Comparison of ENCODE assay signal across 8 cellular contexts in genomic region chr22:17083811-17084540, GRCh38. TPM values are rescaled to one million over a fixed set of nuclear protein-coding genes. Genes with fewer than 3 reads are reported as not detected.
A peak's percentile ranks its signal among the peaks of the same experiment; 100 is the strongest.
DNase-seq lines count a peak whose midpoint lies in the region; ATAC-seq and TF ChIP-seq lines count a peak whose summit lies in the region.

No MANE protein-coding gene starts in this region.

- no peaks in the 10 kb centered on the region for H3K9me3 ChIP-seq in mesodermal cell (ENCODE audit: control insufficient read depth, low read length)
- H3K9me3 ChIP-seq in vagina = no peaks in the 10 kb centered on the region

- H3K4me3 Mint-ChIP-seq in stimulated activated naive CD8-positive, alpha-beta T cell treated with anti-CD3 and anti-CD28 coated beads, Interleukin-15, Interleukin-2, amounts not matched to agents 100 ng/mL and 50 ng/mL, for 24 hours = peak overlapping the region; percentile 88
- peak overlapping the region; percentile 85 to 89 (median 87) for H3K4me3 Mint-ChIP-seq in brain

- H3K36me3 ChIP-seq in mesodermal cell (ENCODE audit: control insufficient read depth, insufficient read depth, low read length) = no peaks in the 10 kb centered on the region
- no peaks in the 10 kb centered on the region for H3K36me3 ChIP-seq in vagina

- peak overlapping the region; percentile 76 for H3K4me3 ChIP-seq in mesodermal cell (ENCODE audit: extremely low read depth, insufficient read depth, low read length, poor library complexity, severe bottlenecking)
- peak overlapping the region; percentile 85 to 91 for H3K4me3 ChIP-seq in vagina

- H3K9me3 Mint-ChIP-seq in stimulated activated naive CD8-positive, alpha-beta T cell treated with anti-CD3 and anti-CD28 coated beads, Interleukin-15, Interleukin-2, amounts not matched to agents 100 ng/mL and 50 ng/mL, for 24 hours = no peaks in the 10 kb centered on the region
- peaks cover 0 to 3% (median 0%) of the 10 kb centered on the region in 5 experiments for H3K9me3 Mint-ChIP-seq in brain

- peak overlapping the region; percentile 74 for H3K27ac Mint-ChIP-seq in stimulated activated naive CD8-positive, alpha-beta T cell treated with anti-CD3 and anti-CD28 coated beads, Interleukin-15, Interleukin-2, amounts not matched to agents 100 ng/mL and 50 ng/mL, for 24 hours
- peak overlapping the region in 4 of 5 experiments; percentile 15 to 86 (median 60) for H3K27ac Mint-ChIP-seq in brain

- H3K27me3 Mint-ChIP-seq in stimulated activated naive CD8-positive, alpha-beta T cell treated with anti-CD3 and anti-CD28 coated beads, Interleukin-15, Interleukin-2, amounts not matched to agents 100 ng/mL and 50 ng/mL, for 24 hours = no peaks in the 10 kb centered on the region
- H3K27me3 Mint-ChIP-seq in brain = peaks cover 46% of the 10 kb centered on the region

- H3K4me1 Mint-ChIP-seq in stimulated activated naive CD8-positive, alpha-beta T cell treated with anti-CD3 and anti-CD28 coated beads, Interleukin-15, Interleukin-2, amounts not matched to agents 100 ng/mL and 50 ng/mL, for 24 hours (ENCODE audit: low read depth) = peaks cover 47% of the 10 kb centered on the region
- peaks cover 33% of the 10 kb centered on the region for H3K4me1 Mint-ChIP-seq in brain

- H3K27ac ChIP-seq in mesodermal cell (ENCODE audit: low read depth, low read length, severe bottlenecking) (no peak overlapping the region), vagina (peak overlapping the region; percentile 65)

- TF ChIP-seq CTCF in brain (conservative IDR thresholded peaks at IDR 0.05) (no peak), vagina (IDR thresholded peaks at IDR 0.05) (no peak)

- ATAC-seq in stimulated activated naive CD8-positive, alpha-beta T cell treated with anti-CD3 and anti-CD28 coated beads, Interleukin-15, Interleukin-2, amounts not matched to agents 100 U/mL and 50 U/mL, for 24 hours = no peak
- ATAC-seq in HG03039 (IDR thresholded peaks at IDR 0.05; ENCODE audit: unreplicated experiment) = no peak

- H3K4me1 ChIP-seq in mesodermal cell (ENCODE audit: control insufficient read depth, insufficient read depth, low read length, poor library complexity, severe bottlenecking) (no peaks in the 10 kb centered on the region), vagina (peaks cover 27% of the 10 kb centered on the region)

- intact Hi-C loops in vagina (cut with DNase I) = no loop called here

- peaks cover 4% of the 10 kb centered on the region for H3K36me3 Mint-ChIP-seq in stimulated activated naive CD8-positive, alpha-beta T cell treated with anti-CD3 and anti-CD28 coated beads, Interleukin-15, Interleukin-2, amounts not matched to agents 100 ng/mL and 50 ng/mL, for 24 hours (ENCODE audit: low read depth)
- no peaks in the 10 kb centered on the region for H3K36me3 Mint-ChIP-seq in brain

- 91 to 93% methylated on average over 27 to 33 of the region's 34 CpGs for WGBS in mesodermal cell (ENCODE audit: insufficient coverage in 2 of 2), 2 experiments

- no peaks in the 10 kb centered on the region for H3K27me3 ChIP-seq in vagina

- no peak for TF ChIP-seq POLR2A in vagina (IDR thresholded peaks at IDR 0.05)

- no peak for DNase-seq in stimulated activated naive CD8-positive, alpha-beta T cell treated with anti-CD3 and anti-CD28 coated beads, Interleukin-15, Interleukin-2, amounts not matched to agents 100 U/mL and 50 U/mL, for 24 hours
- DNase-seq in vagina (ENCODE audit: extremely low spot score in 2 of 2) (no peak), germinal center (ENCODE audit: low spot score) (no peak)
- DNase-seq in stimulated activated CD4-positive, alpha-beta T cell treated with anti-CD3 and anti-CD28 coated beads, Interleukin-15, amount 100 ng/mL, for 24 hours = no peak

RNA-seq across cellular contexts. Expression of gene IL17RA, which starts 0.8 kb away (rescaled TPM):
- 5.0 TPM for polyA plus RNA-seq in brain (ENCODE audit: insufficient read depth, low read depth, low replicate concordance)
- 8.9 TPM for polyA plus RNA-seq in mesodermal cell (2013, experiment 1 of 2)
- 6.2 TPM for polyA plus RNA-seq in mesodermal cell (2013, experiment 2 of 2)
- total RNA-seq in vagina = 13.3 TPM

RNA-seq across cellular contexts. Expression of gene TMEM121B, which starts 37.2 kb away (rescaled TPM):
- 7.4 TPM for polyA plus RNA-seq in brain (ENCODE audit: insufficient read depth, low read depth, low replicate concordance)
- 4.0 TPM for polyA plus RNA-seq in mesodermal cell (2013, experiment 1 of 2)
- 3.1 TPM for polyA plus RNA-seq in mesodermal cell (2013, experiment 2 of 2)
- total RNA-seq in vagina = not detected
